In genomic region chr3:184822081-184822480, GRCh38 we compare ENCODE assay signal across 17 cellular contexts. TPM values are rescaled to one million over a fixed set of nuclear protein-coding genes. Genes with fewer than 3 reads are reported as not detected.
A peak's percentile ranks its signal among the peaks of the same experiment; 100 is the strongest.
DNase-seq lines count a peak whose midpoint lies in the region; ATAC-seq and TF ChIP-seq lines count a peak whose summit lies in the region.
"Had no signal": no experiment of that assay in that cellular context is flagged by ENCODE, and none has a peak within 500 bp of the region (broad histone marks: within the 10 kb centered on the region; RNA-seq: fewer than 3 reads in every experiment).

No MANE protein-coding gene starts in this region.

- TF ChIP-seq CTCF in IMR-90 (conservative IDR thresholded peaks at IDR 0.05; ENCODE audit: low read depth, low read length) (no peak), cardiac muscle cell (IDR thresholded peaks at IDR 0.05; ENCODE audit: low read depth, low read length) (no peak), left ventricle myocardium inferior (IDR thresholded peaks at IDR 0.05; ENCODE audit: borderline replicate concordance) (no peak), gastrocnemius medialis (IDR thresholded peaks at IDR 0.05 in 4 of 5, conservative IDR thresholded peaks at IDR 0.05 in 1 of 5) (no peak), GM13976 (IDR thresholded peaks at IDR 0.05; ENCODE audit: borderline replicate concordance, control extremely low read depth, extremely low read depth, insufficient read depth, missing control alignments) (no peak)

- no peak for ATAC-seq in IMR-90 (ENCODE audit: low read depth)
- peak; percentile 65 to 80 for ATAC-seq in gastrocnemius medialis
- ATAC-seq: CD8-positive, alpha-beta T cell; GM12878; HepG2 had no signal

- TF ChIP-seq RAD21 in IMR-90 (IDR thresholded peaks at IDR 0.05; ENCODE audit: low read length): no peak

- peaks cover 3% of the 10 kb centered on the region; the same call in 1 of the 2 replicates for H4K20me1 ChIP-seq in IMR-90 (ENCODE audit: insufficient read depth, low read length)

- dilution Hi-C loops in IMR-90 (cut with HindIII; ENCODE audit: low sequenced_read_pairs, unreplicated experiment): no loop called here

- BruUV-seq in IMR-90 (replicated peaks; lab: Mats Ljungman, UMichigan): no TSS peak

- H4K91ac ChIP-seq in IMR-90 (ENCODE audit: insufficient read depth, low read depth, low read length): no peak overlapping the region

- peaks cover 3% of the 10 kb centered on the region; the same call in 1 of the 2 replicates for H3K9me1 ChIP-seq in IMR-90 (ENCODE audit: insufficient read depth, low read length)

- no peak overlapping the region for H3K27ac ChIP-seq in IMR-90 (ENCODE audit: insufficient read depth, low read length)
- peak overlapping the region; percentile 71 for H3K27ac ChIP-seq in cardiac muscle cell
- peak overlapping the region; percentile 74 for H3K27ac ChIP-seq in left ventricle myocardium inferior (replicated peaks)
- H3K27ac ChIP-seq in gastrocnemius medialis: peak overlapping the region; percentile 89 to 95 (median 90)
- H3K27ac ChIP-seq: BLaER1 treated with 17β-estradiol and CSF1 and Interleukin-3, amounts not matched to agents 10 nM and 100 nM had no signal

- TF ChIP-seq POLR2A in IMR-90 (IDR thresholded peaks at IDR 0.05; ENCODE audit: low read depth, low read length) (no peak), gastrocnemius medialis (IDR thresholded peaks at IDR 0.05) (no peak)

- DNase-seq in IMR-90 (no peak), cardiac muscle cell (ENCODE audit: low read depth in 1 of 2, low spot score in 1 of 2) (no peak), left ventricle myocardium inferior (no peak), gastrocnemius medialis (no peak), medulla oblongata (ENCODE audit: extremely low spot score) (no peak), H7 (no peak), GM13976 (ENCODE audit: low spot score) (no peak), T-helper 1 cell (no peak)
- DNase-seq: Calu3; CD8-positive, alpha-beta T cell; DMS53; DND-41; EL had no signal

- CTCF ChIA-PET in IMR-90 (lab: Yijun Ruan, JAX): interaction anchor here (1.0 kb wide), 1 partner anchor 18 kb away, joined by 3 read pairs; no protein-coding TSS in a partner anchor

- H3K9ac ChIP-seq in IMR-90 (ENCODE audit: low read depth, low read length): no peak overlapping the region
- H3K9ac ChIP-seq: BLaER1 treated with 17β-estradiol and CSF1 and Interleukin-3, amounts not matched to agents 10 nM and 100 nM had no signal

- no peak overlapping the region for H3K4me2 ChIP-seq in IMR-90 (ENCODE audit: low read depth, low read length)
- H3K4me2 ChIP-seq: BLaER1 treated with 17β-estradiol and CSF1 and Interleukin-3, amounts not matched to agents 10 nM and 100 nM had no signal

- H2AK5ac ChIP-seq in IMR-90 (ENCODE audit: low read depth, low read length): peak overlapping the region; percentile 54; the same call in 1 of the 2 replicates

- POLR2A ChIA-PET in IMR-90 (lab: Charles Lee; ENCODE audit: unreplicated experiment): interaction anchor here (0.8 kb wide), 1 partner anchor 36 kb away, joined by 5 read pairs; no protein-coding TSS in a partner anchor

- H2BK120ac ChIP-seq in IMR-90 (ENCODE audit: low read depth, low read length): no peak overlapping the region

- no peaks in the 10 kb centered on the region for H3K4me1 ChIP-seq in IMR-90 (ENCODE audit: control insufficient read depth, insufficient read depth, low read length)
- peaks cover 42% of the 10 kb centered on the region for H3K4me1 ChIP-seq in cardiac muscle cell (ENCODE audit: low read depth)
- H3K4me1 ChIP-seq in left ventricle myocardium inferior: peaks cover 87% of the 10 kb centered on the region
- peaks cover 65 to 78% of the 10 kb centered on the region in 2 donors for H3K4me1 ChIP-seq in gastrocnemius medialis

- no peak overlapping the region for H3K23ac ChIP-seq in IMR-90 (ENCODE audit: low read depth, low read length)

- no peaks in the 10 kb centered on the region for H3K9me3 ChIP-seq in IMR-90 (ENCODE audit: control insufficient read depth, insufficient read depth, low read length)
- H3K9me3 ChIP-seq in cardiac muscle cell (ENCODE audit: low read depth): no peaks in the 10 kb centered on the region
- H3K9me3 ChIP-seq in left ventricle myocardium inferior (replicated peaks): no peaks in the 10 kb centered on the region
- H3K9me3 ChIP-seq in gastrocnemius medialis: no peaks in the 10 kb centered on the region
- H3K9me3 ChIP-seq: BLaER1 treated with 17β-estradiol and CSF1 and Interleukin-3, amounts not matched to agents 10 nM and 100 nM; HAP-1 had no signal

- H3K18ac ChIP-seq in IMR-90 (ENCODE audit: low read depth, low read length): no peak overlapping the region

- no peak overlapping the region for H2AK9ac ChIP-seq in IMR-90 (replicated peaks; ENCODE audit: low read depth, low read length, poor library complexity)

- no peak overlapping the region for H4K5ac ChIP-seq in IMR-90 (ENCODE audit: low read depth, low read length)

- H3K36me3 ChIP-seq in IMR-90 (ENCODE audit: control insufficient read depth, insufficient read depth, low read length) (peaks cover 2% of the 10 kb centered on the region), cardiac muscle cell (no peaks in the 10 kb centered on the region), left ventricle myocardium inferior (peaks cover 12% of the 10 kb centered on the region), gastrocnemius medialis (peaks cover 0 to 19% of the 10 kb centered on the region in 2 donors), H7 (replicated peaks; ENCODE audit: control insufficient read depth, insufficient read depth, low read length) (no peaks in the 10 kb centered on the region)
- H3K36me3 ChIP-seq: HAP-1 had no signal

- no peak overlapping the region for H3K14ac ChIP-seq in IMR-90 (replicated peaks; ENCODE audit: low read depth, low read length)

- H3K4ac ChIP-seq in IMR-90 (ENCODE audit: low read depth, low read length): no peak overlapping the region

- intact Hi-C loops in IMR-90 (cut with micrococcal nuclease) (no loop called here), left ventricle myocardium inferior (cut with micrococcal nuclease) (no loop called here), gastrocnemius medialis (cut with DNase I; ENCODE audit: low total_unique reads) (no loop called here)

- no peak overlapping the region for H3K4me3 ChIP-seq in IMR-90 (ENCODE audit: insufficient read depth, low read depth, low read length)
- no peak overlapping the region for H3K4me3 ChIP-seq in cardiac muscle cell
- peak overlapping the region; percentile 17 for H3K4me3 ChIP-seq in left ventricle myocardium inferior
- no peak overlapping the region for H3K4me3 ChIP-seq in gastrocnemius medialis
- no peak overlapping the region for H3K4me3 ChIP-seq in H7 (ENCODE audit: insufficient read depth, low read depth, low read length)
- H3K4me3 ChIP-seq: BLaER1 treated with 17β-estradiol and CSF1 and Interleukin-3, amounts not matched to agents 10 nM and 100 nM; GM12878; HAP-1 had no signal

- no peak overlapping the region for H2AFZ ChIP-seq in IMR-90 (replicated peaks; ENCODE audit: low read length, poor library complexity)

- no peak overlapping the region for H3K56ac ChIP-seq in IMR-90 (ENCODE audit: extremely low read depth, insufficient read depth, low read length)

- no peak overlapping the region for H2BK20ac ChIP-seq in IMR-90 (ENCODE audit: low read depth, low read length)

- no peak overlapping the region for H2BK5ac ChIP-seq in IMR-90 (ENCODE audit: low read depth, low read length, poor library complexity, severe bottlenecking)

- H3K27me3 ChIP-seq in IMR-90 (ENCODE audit: control insufficient read depth, insufficient read depth, low read length) (no peaks in the 10 kb centered on the region), cardiac muscle cell (no peaks in the 10 kb centered on the region), left ventricle myocardium inferior (ENCODE audit: low read depth) (no peaks in the 10 kb centered on the region), gastrocnemius medialis (no peaks in the 10 kb centered on the region), H7 (ENCODE audit: control insufficient read depth, insufficient read depth, low read length) (no peaks in the 10 kb centered on the region)
- H3K27me3 ChIP-seq: BLaER1 treated with 17β-estradiol and CSF1 and Interleukin-3, amounts not matched to agents 10 nM and 100 nM had no signal

- H2BK15ac ChIP-seq in IMR-90 (ENCODE audit: low read depth, low read length): 0 out of 3 replicates have a peak overlapping the region, but pooled peaks have one; percentile 57

- in situ Hi-C loops in IMR-90 (cut with MboI; ENCODE audit: low sequenced_read_pairs): no loop called here
- in situ Hi-C loops in gastrocnemius medialis (cut with MboI; ENCODE audit: low sequenced_read_pairs in 4 of 4): loop anchor here in 1 of 4 donors (25.0 kb wide), 1 partner anchor 460 kb away; the partner anchor contains the start of genes CLCN2 and POLR2H
- in situ Hi-C loops in GM13976 (cut with MboI; ENCODE audit: low sequenced_read_pairs, unreplicated experiment): no loop called here

- no peak overlapping the region for H4K8ac ChIP-seq in IMR-90 (ENCODE audit: low read depth in 2 of 2, low read length in 2 of 2)

- peaks cover 18 to 24% of the 10 kb centered on the region in 2 experiments; a peak in 3 of 4 replicates for H3K79me1 ChIP-seq in IMR-90 (ENCODE audit: low read depth in 1 of 2, low read length in 2 of 2)

TF ChIP-seq in IMR-90, 13 proteins besides CTCF, POLR2A, EP300 and RAD21 (continues in another document):
- no peak for TF ChIP-seq BHLHE40 (IDR thresholded peaks at IDR 0.05; ENCODE audit: low read depth, low read length)
- TF ChIP-seq CEBPB (IDR thresholded peaks at IDR 0.05; ENCODE audit: low read depth, low read length): no peak
- TF ChIP-seq RCOR1 (IDR thresholded peaks at IDR 0.05; ENCODE audit: insufficient replicate concordance, low read length): no peak
- no peak for TF ChIP-seq SMC3 (IDR thresholded peaks at IDR 0.05; ENCODE audit: low read depth, low read length)
- TF ChIP-seq USF2 (IDR thresholded peaks at IDR 0.05; ENCODE audit: low read depth, low read length): no peak
- TF ChIP-seq MXI1 (IDR thresholded peaks at IDR 0.05; ENCODE audit: borderline replicate concordance, low read depth, low read length): no peak
- no peak for TF ChIP-seq CHD1 (IDR thresholded peaks at IDR 0.05; ENCODE audit: low read depth, low read length)

RNA-seq across cellular contexts. Expression of gene VPS8, which starts 10.1 kb away (rescaled TPM):
- 52.5 and 56.1 TPM in 2 replicates for total RNA-seq in IMR-90 (2012; rRNA removed)
- 13.1 and 14.0 TPM in 2 replicates for polyA plus RNA-seq in IMR-90 (2012; rRNA removed)
- 1.9 and 3.2 TPM in 2 replicates for polyA plus RNA-seq in IMR-90 (2012; cell fraction: cytosol; rRNA removed)
- 11.9 and 55.8 TPM in 2 replicates for polyA plus RNA-seq in IMR-90 (2012; cell fraction: nucleus; rRNA removed; ENCODE audit: low replicate concordance)
- 45.3 and 47.1 TPM in 2 replicates for total RNA-seq in cardiac muscle cell
- 41.2 and 61.5 TPM in 2 replicates for polyA plus RNA-seq in cardiac muscle cell
- 83.9 TPM for total RNA-seq in left ventricle myocardium inferior
- total RNA-seq in gastrocnemius medialis: 10 to 100 TPM; 37.2 to 64.1 (median 51.2) TPM
- 20.3 and 33.4 TPM in 2 replicates for total RNA-seq in H7 (2014; rRNA removed; shearing (Covaris generic))
